Comparison of ENCODE assay signal across 19 cellular contexts in genomic region chr4:159428975-159429692, GRCh38.
DNase-seq lines count a peak whose midpoint lies in the region; ATAC-seq, FAIRE-seq and TF ChIP-seq lines count a peak whose summit lies in the region.
"Had no signal": no experiment of that assay in that cellular context is flagged by ENCODE, and none has a peak within 500 bp of the region (broad histone marks: within the 10 kb centered on the region; RNA-seq: fewer than 3 reads in every experiment).

No MANE protein-coding gene starts in this region.

- POLR2A ChIA-PET in activated CD8-positive, alpha-beta T cell treated with anti-CD3 and anti-CD28 coated beads, Interleukin-2, amount 10 ng/mL, durations not matched to agents 7 days and 5 days (lab: Charles Lee), result no interaction called here
- POLR2A ChIA-PET in activated CD8-positive, alpha-beta T cell treated with anti-CD3 and anti-CD28 coated beads for 36 hours (lab: Charles Lee), result interaction anchor here (0.6 kb wide), 1 partner anchor 12 kb away, joined by 3 read pairs; no protein-coding TSS in a partner anchor
- POLR2A ChIA-PET in OCI-LY7 (lab: Charles Lee), result interaction anchor here (0.7 kb wide), 1 partner anchor 9 kb away, joined by 3 read pairs; no protein-coding TSS in a partner anchor

- H3K36me3 ChIP-seq in OCI-LY7 (ENCODE audit: insufficient read depth, low read length) (no peaks in the 10 kb centered on the region), keratinocyte (ENCODE audit: control insufficient read depth in 2 of 2, extremely low read depth in 1 of 2, insufficient read depth in 2 of 2, low read length in 2 of 2) (no peaks in the 10 kb centered on the region)
- H3K36me3 ChIP-seq: stomach, uterus had no signal

- H3K27me3 ChIP-seq in keratinocyte (ENCODE audit: control insufficient read depth, extremely low read depth, insufficient read depth, low read length), result no peaks in the 10 kb centered on the region
- H3K27me3 ChIP-seq: stomach, uterus had no signal

- no peaks in the 10 kb centered on the region for H3K79me2 ChIP-seq in OCI-LY7 (ENCODE audit: insufficient read depth, low read depth, low read length)
- H3K79me2 ChIP-seq in keratinocyte (ENCODE audit: control insufficient read depth, insufficient read depth, low read length), result no peaks in the 10 kb centered on the region

- no peaks in the 10 kb centered on the region for H3K36me3 Mint-ChIP-seq in activated CD8-positive, alpha-beta T cell treated with anti-CD3 and anti-CD28 coated beads, Interleukin-2, amount 10 ng/mL, durations not matched to agents 7 days and 5 days (ENCODE audit: low read depth)
- H3K36me3 Mint-ChIP-seq in activated CD8-positive, alpha-beta T cell treated with anti-CD3 and anti-CD28 coated beads for 36 hours (ENCODE audit: low read depth), result no peaks in the 10 kb centered on the region
- no peaks in the 10 kb centered on the region for H3K36me3 Mint-ChIP-seq in stimulated activated naive B cell treated with anti-CD40 and anti-IgM and Interleukin-4, amounts not matched to agents 10 μg/mL and 1 μg/mL and 100 μg/mL, for 72 hours
- no peaks in the 10 kb centered on the region for H3K36me3 Mint-ChIP-seq in CD14-positive monocyte

- H3K9me1 ChIP-seq in keratinocyte (ENCODE audit: control insufficient read depth, extremely low read depth, insufficient read depth, low read length), result no peaks in the 10 kb centered on the region

- no peaks in the 10 kb centered on the region for H3K9me2 ChIP-seq in OCI-LY7 (ENCODE audit: insufficient read depth, low read length)

- H4K20me1 ChIP-seq in OCI-LY7 (ENCODE audit: insufficient read depth, low read length) (no peaks in the 10 kb centered on the region), keratinocyte (ENCODE audit: control insufficient read depth, extremely low read depth, insufficient read depth, low read length) (no peaks in the 10 kb centered on the region)

- FAIRE-seq in keratinocyte (lab: Jason Lieb, UNC), result no peak

- H3K4me1 ChIP-seq in OCI-LY7 (ENCODE audit: insufficient read depth, low read length, poor library complexity, severe bottlenecking), result no peaks in the 10 kb centered on the region
- H3K4me1 ChIP-seq in keratinocyte (ENCODE audit: control insufficient read depth, extremely low read depth, insufficient read depth, low read length), result peaks cover 19% of the 10 kb centered on the region
- H3K4me1 ChIP-seq: uterus had no signal

- H3K27ac ChIP-seq in OCI-LY7 (ENCODE audit: low read depth, low read length, poor library complexity, severe bottlenecking) (no peak overlapping the region), keratinocyte (ENCODE audit: control insufficient read depth, insufficient read depth, low read length) (no peak overlapping the region)
- H3K27ac ChIP-seq: GM23248, stomach, uterus had no signal

- CTCF ChIA-PET in activated CD8-positive, alpha-beta T cell treated with anti-CD3 and anti-CD28 coated beads, Interleukin-2, amount 10 ng/mL, durations not matched to agents 7 days and 5 days (lab: Charles Lee), result no interaction called here
- CTCF ChIA-PET in activated CD8-positive, alpha-beta T cell treated with anti-CD3 and anti-CD28 coated beads for 36 hours (lab: Charles Lee), result interaction anchor here (1.0 kb wide), 1 partner anchor 19 kb away, joined by 3 read pairs; no protein-coding TSS in a partner anchor
- CTCF ChIA-PET in OCI-LY7 (lab: Charles Lee; ENCODE audit: unreplicated experiment), result no interaction called here

- intact Hi-C loops in activated CD8-positive, alpha-beta T cell treated with anti-CD3 and anti-CD28 coated beads for 36 hours (cut with micrococcal nuclease), result no loop called here
- intact Hi-C loops in OCI-LY7 (cut with micrococcal nuclease; ENCODE audit: unreplicated experiment) (no loop called here), CD14-positive monocyte (cut with micrococcal nuclease) (no loop called here)

- H2AFZ ChIP-seq in OCI-LY7 (ENCODE audit: low read length) (0 out of 2 replicates have a peak overlapping the region, but pooled peaks have one; percentile 21), keratinocyte (ENCODE audit: control insufficient read depth, low read length) (peak overlapping the region; percentile 66)
- H2AFZ ChIP-seq: GM23248 had no signal

- TF ChIP-seq CTCF in activated CD8-positive, alpha-beta T cell treated with anti-CD3 and anti-CD28 coated beads for 36 hours (IDR thresholded peaks at IDR 0.05), result no peak
- TF ChIP-seq CTCF in OCI-LY7 (conservative IDR thresholded peaks at IDR 0.05; ENCODE audit: low read length) (no peak), keratinocyte (optimal IDR thresholded peaks at IDR 0.05 in 1 of 3, IDR thresholded peaks at IDR 0.05 in 1 of 3, conservative IDR thresholded peaks at IDR 0.05 in 1 of 3; ENCODE audit: extremely low read depth in 1 of 3, insufficient read depth in 2 of 3, low read length in 3 of 3) (no peak), CD14-positive monocyte (IDR thresholded peaks at IDR 0.05) (no peak)

- no peak overlapping the region for H3K4me2 ChIP-seq in OCI-LY7 (ENCODE audit: low read length)
- peak overlapping the region; percentile 40 for H3K4me2 ChIP-seq in keratinocyte (ENCODE audit: control insufficient read depth, extremely low read depth, insufficient read depth, low read depth, low read length)

- H3K9me3 ChIP-seq in OCI-LY7 (ENCODE audit: low read length) (no peaks in the 10 kb centered on the region), keratinocyte (ENCODE audit: control insufficient read depth, low read depth, low read length) (no peaks in the 10 kb centered on the region)
- H3K9me3 ChIP-seq: stomach, uterus had no signal

- dilution Hi-C loops in keratinocyte (cut with MboI; ENCODE audit: extremely low pct_ligation_motif_present, low sequenced_read_pairs), result no loop called here

- H3K9me3 Mint-ChIP-seq in activated CD8-positive, alpha-beta T cell treated with anti-CD3 and anti-CD28 coated beads, Interleukin-2, amount 10 ng/mL, durations not matched to agents 7 days and 5 days (ENCODE audit: insufficient read depth), result no peaks in the 10 kb centered on the region
- no peaks in the 10 kb centered on the region for H3K9me3 Mint-ChIP-seq in activated CD8-positive, alpha-beta T cell treated with anti-CD3 and anti-CD28 coated beads for 36 hours
- no peaks in the 10 kb centered on the region for H3K9me3 Mint-ChIP-seq in stimulated activated naive B cell treated with anti-CD40 and anti-IgM and Interleukin-4, amounts not matched to agents 10 μg/mL and 1 μg/mL and 100 μg/mL, for 72 hours
- H3K9me3 Mint-ChIP-seq in CD14-positive monocyte, result peaks cover 0 to 3% (median 0%) of the 10 kb centered on the region in 7 donors
- H3K9me3 Mint-ChIP-seq: CD4-positive, alpha-beta T cell; endodermal cell had no signal

- H3K27me3 Mint-ChIP-seq in activated CD8-positive, alpha-beta T cell treated with anti-CD3 and anti-CD28 coated beads, Interleukin-2, amount 10 ng/mL, durations not matched to agents 7 days and 5 days (ENCODE audit: low read depth), result peaks cover 9% of the 10 kb centered on the region
- no peaks in the 10 kb centered on the region for H3K27me3 Mint-ChIP-seq in activated CD8-positive, alpha-beta T cell treated with anti-CD3 and anti-CD28 coated beads for 36 hours
- peaks cover 0 to 6% of the 10 kb centered on the region in 2 donors for H3K27me3 Mint-ChIP-seq in stimulated activated naive B cell treated with anti-CD40 and anti-IgM and Interleukin-4, amounts not matched to agents 10 μg/mL and 1 μg/mL and 100 μg/mL, for 72 hours
- peaks cover 6 to 11% (median 7%) of the 10 kb centered on the region in 3 donors for H3K27me3 Mint-ChIP-seq in CD14-positive monocyte (ENCODE audit: low read depth in 3 of 3)
- H3K27me3 Mint-ChIP-seq: CD4-positive, alpha-beta T cell had no signal

- no peak overlapping the region for H3K9ac ChIP-seq in keratinocyte (ENCODE audit: control insufficient read depth, extremely low read depth, insufficient read depth, low read length)
- H3K9ac ChIP-seq: GM23248 had no signal

- H3K27ac Mint-ChIP-seq in activated CD8-positive, alpha-beta T cell treated with anti-CD3 and anti-CD28 coated beads, Interleukin-2, amount 10 ng/mL, durations not matched to agents 7 days and 5 days, result no peak overlapping the region
- no peak overlapping the region for H3K27ac Mint-ChIP-seq in activated CD8-positive, alpha-beta T cell treated with anti-CD3 and anti-CD28 coated beads for 36 hours
- no peak overlapping the region for H3K27ac Mint-ChIP-seq in stimulated activated naive B cell treated with anti-CD40 and anti-IgM and Interleukin-4, amounts not matched to agents 10 μg/mL and 1 μg/mL and 100 μg/mL, for 72 hours
- H3K27ac Mint-ChIP-seq in CD14-positive monocyte, result peak overlapping the region in 1 of 7 donors; percentile 27
- H3K27ac Mint-ChIP-seq: CD4-positive, alpha-beta T cell; endodermal cell had no signal

- no peak for DNase-seq in activated CD8-positive, alpha-beta T cell treated with anti-CD3 and anti-CD28 coated beads, Interleukin-2, amount 10 ng/mL, durations not matched to agents 7 days and 5 days
- DNase-seq in activated CD8-positive, alpha-beta T cell treated with anti-CD3 and anti-CD28 coated beads for 36 hours, result no peak
- DNase-seq in OCI-LY7 (ENCODE audit: low spot score) (no peak), keratinocyte (ENCODE audit: low read depth, low spot score) (no peak), CD14-positive monocyte (ENCODE audit: low spot score) (no peak), SHP77 (lab: John Stamatoyannopoulos, UW) (no peak)
- DNase-seq in stimulated activated naive B cell treated with anti-CD40 and anti-IgM and Interleukin-4, amounts not matched to agents 10 μg/mL and 1 μg/mL and 100 μg/mL, for 72 hours, result no peak
- no peak for DNase-seq in effector CD8-positive, alpha-beta T cell (lab: John Stamatoyannopoulos, UW)
- DNase-seq: activated CD4-positive, alpha-beta T cell treated with anti-CD3 and anti-CD28 coated beads, Interleukin-2, amount 50 U/mL, for 4 hours; CD4-positive, alpha-beta T cell; DND-41; endodermal cell; GM23248; NCI-H146; NCI-H446; stomach; uterus had no signal

- H3K4me3 ChIP-seq in OCI-LY7 (ENCODE audit: low read depth, low read length, poor library complexity, severe bottlenecking), result no peak overlapping the region
- H3K4me3 ChIP-seq in keratinocyte (ENCODE audit: control insufficient read depth in 2 of 3, extremely low read depth in 1 of 3, insufficient read depth in 2 of 3, low read depth in 1 of 3, low read length in 3 of 3), result peak overlapping the region in 1 of 3 experiments; percentile 11
- H3K4me3 ChIP-seq: GM23248, stomach, uterus had no signal

- ATAC-seq in activated CD8-positive, alpha-beta T cell treated with anti-CD3 and anti-CD28 coated beads, Interleukin-2, amount 10 ng/mL, durations not matched to agents 7 days and 5 days, result peak; percentile 15
- ATAC-seq in activated CD8-positive, alpha-beta T cell treated with anti-CD3 and anti-CD28 coated beads for 36 hours, result no peak
- ATAC-seq in stimulated activated naive B cell treated with anti-CD40 and anti-IgM and Interleukin-4, amounts not matched to agents 10 μg/mL and 1 μg/mL and 100 μg/mL, for 72 hours (replicated peaks), result peak; percentile 58 to 64
- ATAC-seq: left lobe of liver, SK-N-SH treated with all-trans-retinoic acid at 6 μM for 48 hours had no signal

- no TSS peak for BruUV-seq in OCI-LY7 (replicated peaks; lab: Mats Ljungman, UMichigan)

- no peaks in the 10 kb centered on the region for H3K4me1 Mint-ChIP-seq in activated CD8-positive, alpha-beta T cell treated with anti-CD3 and anti-CD28 coated beads, Interleukin-2, amount 10 ng/mL, durations not matched to agents 7 days and 5 days (ENCODE audit: low read depth)
- no peaks in the 10 kb centered on the region for H3K4me1 Mint-ChIP-seq in activated CD8-positive, alpha-beta T cell treated with anti-CD3 and anti-CD28 coated beads for 36 hours (ENCODE audit: low read depth)
- peaks cover 0 to 5% of the 10 kb centered on the region in 2 donors for H3K4me1 Mint-ChIP-seq in stimulated activated naive B cell treated with anti-CD40 and anti-IgM and Interleukin-4, amounts not matched to agents 10 μg/mL and 1 μg/mL and 100 μg/mL, for 72 hours
- H3K4me1 Mint-ChIP-seq in CD14-positive monocyte, result peaks cover 12% of the 10 kb centered on the region
- H3K4me1 Mint-ChIP-seq: endodermal cell had no signal

- no peak overlapping the region for H3K4me3 Mint-ChIP-seq in activated CD8-positive, alpha-beta T cell treated with anti-CD3 and anti-CD28 coated beads, Interleukin-2, amount 10 ng/mL, durations not matched to agents 7 days and 5 days
- H3K4me3 Mint-ChIP-seq in activated CD8-positive, alpha-beta T cell treated with anti-CD3 and anti-CD28 coated beads for 36 hours, result no peak overlapping the region
- no peak overlapping the region for H3K4me3 Mint-ChIP-seq in stimulated activated naive B cell treated with anti-CD40 and anti-IgM and Interleukin-4, amounts not matched to agents 10 μg/mL and 1 μg/mL and 100 μg/mL, for 72 hours
- peak overlapping the region in 1 of 2 donors; percentile 44 for H3K4me3 Mint-ChIP-seq in CD14-positive monocyte
- H3K4me3 Mint-ChIP-seq: CD4-positive, alpha-beta T cell; endodermal cell had no signal
